Comparison of ENCODE assay signal across 1 cellular context in genomic region chr4:168885416-168885815, GRCh38.
TF ChIP-seq lines count a peak whose summit lies in the region.

No MANE protein-coding gene starts in this region.

TF ChIP-seq in IMR-90, 13 proteins besides CTCF, POLR2A, EP300 and RAD21 (continued from another document):
- TF ChIP-seq ELK1 (IDR thresholded peaks at IDR 0.05; ENCODE audit: borderline replicate concordance, low read depth, low read length): no peak
- TF ChIP-seq MAFK (IDR thresholded peaks at IDR 0.05; ENCODE audit: low read depth, low read length): no peak
- TF ChIP-seq RFX5 (IDR thresholded peaks at IDR 0.05; ENCODE audit: low read depth, low read length): no peak
- TF ChIP-seq MXI1 (IDR thresholded peaks at IDR 0.05; ENCODE audit: borderline replicate concordance, low read depth, low read length): no peak
- TF ChIP-seq BHLHE40 (IDR thresholded peaks at IDR 0.05; ENCODE audit: low read depth, low read length): no peak
- TF ChIP-seq RCOR1 (IDR thresholded peaks at IDR 0.05; ENCODE audit: insufficient replicate concordance, low read length): no peak
- no peak for TF ChIP-seq MAZ (IDR thresholded peaks at IDR 0.05; ENCODE audit: borderline replicate concordance, low read depth, low read length)
- TF ChIP-seq USF2 (IDR thresholded peaks at IDR 0.05; ENCODE audit: low read depth, low read length): no peak
- TF ChIP-seq NFE2L2 (IDR thresholded peaks at IDR 0.05; ENCODE audit: low read depth, low read length): no peak
